In the genomic region with DNA sequence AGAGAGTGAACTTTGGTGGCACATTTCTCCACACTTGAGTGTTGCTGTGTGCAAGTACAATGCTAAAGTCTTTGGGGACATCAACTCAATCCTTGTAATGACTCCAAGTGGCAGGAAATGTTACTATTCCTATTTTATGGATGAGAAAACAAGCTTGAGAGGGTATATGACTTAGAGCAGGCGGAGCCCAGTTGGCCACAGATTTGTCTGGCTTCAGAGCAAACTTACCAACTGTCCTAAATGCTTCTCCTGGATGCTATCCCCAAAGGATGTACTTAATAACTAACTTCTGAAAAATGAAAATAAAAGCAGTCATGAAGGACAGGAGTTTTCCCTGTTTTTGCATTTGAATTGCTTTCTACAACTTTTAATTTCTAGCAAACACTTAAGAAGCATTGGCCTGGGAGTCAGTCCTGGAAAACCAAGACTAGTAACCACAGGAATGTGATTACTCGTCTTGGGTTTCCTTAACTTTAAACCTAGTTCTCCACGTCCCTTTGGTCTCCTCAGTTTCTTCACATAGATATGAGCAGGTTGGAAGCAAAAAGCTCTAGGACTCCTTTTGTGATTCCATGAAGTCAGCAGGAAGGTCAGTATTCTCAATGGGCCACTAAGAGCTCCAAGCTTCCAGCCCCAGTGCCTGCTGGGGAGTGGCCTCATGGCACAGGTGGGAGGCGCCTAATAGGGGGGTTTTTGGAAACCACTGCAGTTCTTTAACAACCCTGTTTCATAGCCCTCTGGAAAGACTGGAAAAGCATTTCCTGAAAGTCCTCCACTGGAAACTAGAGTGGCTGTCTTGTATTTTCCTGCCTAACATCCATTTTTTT, we compare ENCODE assay signal across 18 cellular contexts.
DNase-seq lines count a peak whose midpoint lies in the region; ATAC-seq, FAIRE-seq and TF ChIP-seq lines count a peak whose summit lies in the region.
"Had no signal": no experiment of that assay in that cellular context is flagged by ENCODE, and none has a peak within 500 bp of the region (broad histone marks: within the 10 kb centered on the region; RNA-seq: fewer than 3 reads in every experiment).

No MANE protein-coding gene starts in this region.

- no peak overlapping the region for H2AFZ ChIP-seq in endothelial cell of umbilical vein (ENCODE audit: low read depth, low read length)
- no peak overlapping the region for H2AFZ ChIP-seq in osteoblast (ENCODE audit: low read length)

- TF ChIP-seq CTCF in endothelial cell of umbilical vein (IDR thresholded peaks at IDR 0.05; ENCODE audit: extremely low read depth in 1 of 2, insufficient read depth in 1 of 2, low read depth in 1 of 2, low read length in 2 of 2) (no peak), osteoblast (IDR thresholded peaks at IDR 0.05; ENCODE audit: extremely low read depth, low read depth, low read length) (no peak), thyroid gland (IDR thresholded peaks at IDR 0.05) (no peak)

- WGBS in thyroid gland, 2 donors = 81% methylated on average over 4 of the region's 4 CpGs

- no TSS peak for BruUV-seq in endothelial cell of umbilical vein (replicated peaks; lab: Mats Ljungman, UMichigan)

- H3K4me1 ChIP-seq in endothelial cell of umbilical vein (ENCODE audit: control insufficient read depth, extremely low read depth, insufficient read depth, low read length) (no peaks in the 10 kb centered on the region), osteoblast (ENCODE audit: insufficient read depth, low read length) (peaks cover 11% of the 10 kb centered on the region), thyroid gland (peaks cover 0 to 9% of the 10 kb centered on the region in 2 donors)
- H3K4me1 ChIP-seq: heart right ventricle, psoas muscle, SJSA1, upper lobe of right lung had no signal

- H3K4me3 ChIP-seq in endothelial cell of umbilical vein (replicated peaks in 1 of 3; ENCODE audit: insufficient read depth in 1 of 3, low read depth in 1 of 3, low read length in 3 of 3) (no peak overlapping the region), osteoblast (ENCODE audit: insufficient read depth, low read length) (no peak overlapping the region), thyroid gland (replicated peaks in 1 of 3) (no peak overlapping the region)
- H3K4me3 ChIP-seq: heart right ventricle, psoas muscle, SJSA1, upper lobe of right lung had no signal

- H3K4me2 ChIP-seq in endothelial cell of umbilical vein (ENCODE audit: insufficient read depth, low read length) = no peak overlapping the region
- H3K4me2 ChIP-seq in osteoblast (ENCODE audit: insufficient read depth, low read length) = peak overlapping the region; percentile 22

- no peaks in the 10 kb centered on the region for H3K9me1 ChIP-seq in endothelial cell of umbilical vein (replicated peaks; ENCODE audit: control insufficient read depth, extremely low read depth, insufficient read depth, low read length)

- H3K27me3 ChIP-seq in endothelial cell of umbilical vein (ENCODE audit: control insufficient read depth in 2 of 2, insufficient read depth in 2 of 2, low read length in 2 of 2) (no peaks in the 10 kb centered on the region), osteoblast (ENCODE audit: insufficient read depth, low read length) (peaks cover 2% of the 10 kb centered on the region), thyroid gland (no peaks in the 10 kb centered on the region)
- H3K27me3 ChIP-seq: heart right ventricle, SJSA1, upper lobe of right lung had no signal

- peak; percentile 18 for FAIRE-seq in endothelial cell of umbilical vein (lab: Jason Lieb, UNC)
- FAIRE-seq: TTC549 had no signal

- H4K20me1 ChIP-seq in endothelial cell of umbilical vein (replicated peaks; ENCODE audit: control insufficient read depth, extremely low read depth, insufficient read depth, low read length) (no peaks in the 10 kb centered on the region), osteoblast (ENCODE audit: insufficient read depth, low read length) (no peaks in the 10 kb centered on the region)

- dilution Hi-C loops in endothelial cell of umbilical vein (cut with MboI; ENCODE audit: extremely low pct_ligation_motif_present, low sequenced_read_pairs) = no loop called here

- CTCF ChIA-PET in endothelial cell of umbilical vein (lab: Charles Lee) = no interaction called here

- no peaks in the 10 kb centered on the region for H3K36me3 ChIP-seq in endothelial cell of umbilical vein (ENCODE audit: control insufficient read depth in 2 of 2, extremely low read depth in 1 of 2, insufficient read depth in 2 of 2, low read length in 2 of 2)
- H3K36me3 ChIP-seq in osteoblast (ENCODE audit: insufficient read depth, low read length) = no peaks in the 10 kb centered on the region
- no peaks in the 10 kb centered on the region for H3K36me3 ChIP-seq in thyroid gland
- H3K36me3 ChIP-seq: SJSA1, upper lobe of right lung had no signal

- ATAC-seq in HG02678 (IDR thresholded peaks at IDR 0.05; ENCODE audit: unreplicated experiment) = no peak
- no peak for ATAC-seq in HG03342 (IDR thresholded peaks at IDR 0.05; ENCODE audit: unreplicated experiment)
- ATAC-seq in HG03521 (IDR thresholded peaks at IDR 0.05; ENCODE audit: unreplicated experiment) = no peak
- ATAC-seq: heart right ventricle, psoas muscle, upper lobe of right lung had no signal

- POLR2A ChIA-PET in endothelial cell of umbilical vein (lab: Charles Lee) = no interaction called here

- H3K9me3 ChIP-seq in endothelial cell of umbilical vein (replicated peaks; ENCODE audit: control insufficient read depth, insufficient read depth, low read length) (no peaks in the 10 kb centered on the region), osteoblast (ENCODE audit: low read depth, low read length) (no peaks in the 10 kb centered on the region), thyroid gland (no peaks in the 10 kb centered on the region)
- H3K9me3 ChIP-seq: heart right ventricle, psoas muscle, upper lobe of right lung had no signal

- H3K27ac ChIP-seq in endothelial cell of umbilical vein (ENCODE audit: insufficient read depth, low read depth, low read length) (no peak overlapping the region), osteoblast (ENCODE audit: low read depth, low read length) (no peak overlapping the region), thyroid gland (no peak overlapping the region)
- H3K27ac ChIP-seq: heart right ventricle, psoas muscle, SJSA1, upper lobe of right lung had no signal

- TF ChIP-seq POLR2A in endothelial cell of umbilical vein (IDR thresholded peaks at IDR 0.05; ENCODE audit: low read depth, low read length) (no peak), thyroid gland (IDR thresholded peaks at IDR 0.05) (no peak)

- H3K79me2 ChIP-seq in endothelial cell of umbilical vein (ENCODE audit: control insufficient read depth, insufficient read depth, low read length) (no peaks in the 10 kb centered on the region), osteoblast (ENCODE audit: insufficient read depth, low read length) (no peaks in the 10 kb centered on the region)

- intact Hi-C loops in endothelial cell of umbilical vein (cut with micrococcal nuclease) (no loop called here), thyroid gland (cut with DNase I) (no loop called here)

- DNase-seq in ELR (ENCODE audit: low read depth) (peak; percentile 39), M059J (ENCODE audit: low read depth) (peak; percentile 65), endothelial cell of umbilical vein (ENCODE audit: low read depth, low spot score) (no peak), osteoblast (ENCODE audit: insufficient read length, low spot score, missing footprints) (peak; percentile 84), thyroid gland (no peak)
- DNase-seq: activated CD8-positive, alpha-beta memory T cell treated with anti-CD3 and anti-CD28 coated beads for 24 hours; activated effector memory CD4-positive, alpha-beta T cell treated with anti-CD3 and anti-CD28 coated beads, Interleukin-2, amount 50 U/mL, for 16 hours; CD4-positive, alpha-beta memory T cell; heart right ventricle; NK-92 treated with Interleukin-12 subunit alpha and Interleukin-12 subunit beta, amount 100 ng/mL, for 24 hours; psoas muscle; stimulated activated CD4-positive, alpha-beta T cell treated with anti-CD3 and anti-CD28 coated beads, Interleukin-2, amount 100 ng/mL, for 48 hours; upper lobe of right lung had no signal

- H3K9ac ChIP-seq in endothelial cell of umbilical vein (replicated peaks; ENCODE audit: extremely low read depth, insufficient read depth, low read length) = no peak overlapping the region

TF ChIP-seq in endothelial cell of umbilical vein, 7 proteins besides CTCF, POLR2A, EP300 and RAD21:
- no peak for TF ChIP-seq POLR2AphosphoS5 (IDR thresholded peaks at IDR 0.05; ENCODE audit: insufficient read depth, low read depth, low read length)
- no peak for TF ChIP-seq JUN (IDR thresholded peaks at IDR 0.05; ENCODE audit: borderline replicate concordance, insufficient read depth, insufficient read length, low read depth)
- no peak for TF ChIP-seq GATA2 (IDR thresholded peaks at IDR 0.05; ENCODE audit: insufficient read depth, insufficient read length, low read depth, low read length)
- TF ChIP-seq FOS (IDR thresholded peaks at IDR 0.05; ENCODE audit: borderline replicate concordance, insufficient read depth, low read length) = no peak
- TF ChIP-seq, protein P1, sequence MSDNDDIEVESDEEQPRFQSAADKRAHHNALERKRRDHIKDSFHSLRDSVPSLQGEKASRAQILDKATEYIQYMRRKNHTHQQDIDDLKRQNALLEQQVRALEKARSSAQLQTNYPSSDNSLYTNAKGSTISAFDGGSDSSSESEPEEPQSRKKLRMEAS (IDR thresholded peaks at IDR 0.05; ENCODE audit: insufficient read depth, insufficient read length) = no peak
- TF ChIP-seq EZH2 (IDR thresholded peaks at IDR 0.05; ENCODE audit: borderline replicate concordance, low read depth, low read length, severe bottlenecking) = no peak
- no peak for TF ChIP-seq MYC (IDR thresholded peaks at IDR 0.05; ENCODE audit: low read depth, low read length)

Comparison
In these comparisons a context has a peak if more than half of its experiments do, and no peak if none do; other contexts are left out.
1. DNase-seq: peak in ELR (single experiment), M059J (single experiment) and osteoblast (single experiment); none in endothelial cell of umbilical vein (single experiment) and thyroid gland (0 of 2).